17 cellular contexts compared by ENCODE assay signal in genomic region chr2:160054984-160055725, GRCh38. TPM values are rescaled to one million over a fixed set of nuclear protein-coding genes. Genes with fewer than 3 reads are reported as not detected.
A peak's percentile ranks its signal among the peaks of the same experiment; 100 is the strongest.
DNase-seq lines count a peak whose midpoint lies in the region; ATAC-seq and TF ChIP-seq lines count a peak whose summit lies in the region.
"Had no signal": no experiment of that assay in that cellular context is flagged by ENCODE, and none has a peak within 500 bp of the region (broad histone marks: within the 10 kb centered on the region; RNA-seq: fewer than 3 reads in every experiment).

No MANE protein-coding gene starts in this region.

- H3K4me3 ChIP-seq in H7 (ENCODE audit: insufficient read depth, low read depth, low read length) = no peak overlapping the region
- no peak overlapping the region for H3K4me3 ChIP-seq in cardiac fibroblast (replicated peaks in 1 of 2; ENCODE audit: low read depth in 2 of 2, low read length in 2 of 2)
- no peak overlapping the region for H3K4me3 ChIP-seq in foreskin fibroblast (ENCODE audit: low read depth in 1 of 2, low read length in 2 of 2)
- H3K4me3 ChIP-seq: gastrocnemius medialis, PC-9 had no signal

- H3K4me1 Mint-ChIP-seq in stimulated activated naive B cell treated with anti-CD40 and anti-IgM and Interleukin-4, amounts not matched to agents 10 μg/mL and 1 μg/mL and 100 μg/mL, for 72 hours = no peaks in the 10 kb centered on the region

- no peaks in the 10 kb centered on the region for H3K27me3 ChIP-seq in H7 (ENCODE audit: control insufficient read depth, insufficient read depth, low read length)
- H3K27me3 ChIP-seq: gastrocnemius medialis had no signal

- TF ChIP-seq CTCF in cardiac fibroblast (IDR thresholded peaks at IDR 0.05; ENCODE audit: low read depth, low read length) (no peak), foreskin fibroblast (IDR thresholded peaks at IDR 0.05; ENCODE audit: low read depth, low read length) (no peak)

- no peaks in the 10 kb centered on the region for H3K36me3 ChIP-seq in H7 (replicated peaks; ENCODE audit: control insufficient read depth, insufficient read depth, low read length)
- H3K36me3 ChIP-seq: gastrocnemius medialis had no signal

- no peaks in the 10 kb centered on the region for H3K36me3 Mint-ChIP-seq in stimulated activated naive B cell treated with anti-CD40 and anti-IgM and Interleukin-4, amounts not matched to agents 10 μg/mL and 1 μg/mL and 100 μg/mL, for 72 hours

- no peak overlapping the region for H3K4me3 Mint-ChIP-seq in stimulated activated naive B cell treated with anti-CD40 and anti-IgM and Interleukin-4, amounts not matched to agents 10 μg/mL and 1 μg/mL and 100 μg/mL, for 72 hours
- H3K4me3 Mint-ChIP-seq: stimulated activated naive CD8-positive, alpha-beta T cell treated with anti-CD3 and anti-CD28 coated beads, Interleukin-15, Interleukin-2, amounts not matched to agents 100 ng/mL and 50 ng/mL, for 24 hours had no signal

- no peaks in the 10 kb centered on the region for H3K9me3 Mint-ChIP-seq in stimulated activated naive B cell treated with anti-CD40 and anti-IgM and Interleukin-4, amounts not matched to agents 10 μg/mL and 1 μg/mL and 100 μg/mL, for 72 hours
- H3K9me3 Mint-ChIP-seq: stimulated activated naive CD8-positive, alpha-beta T cell treated with anti-CD3 and anti-CD28 coated beads, Interleukin-15, Interleukin-2, amounts not matched to agents 100 ng/mL and 50 ng/mL, for 24 hours had no signal

- no peak overlapping the region for H3K27ac Mint-ChIP-seq in stimulated activated naive B cell treated with anti-CD40 and anti-IgM and Interleukin-4, amounts not matched to agents 10 μg/mL and 1 μg/mL and 100 μg/mL, for 72 hours
- H3K27ac Mint-ChIP-seq: stimulated activated naive CD8-positive, alpha-beta T cell treated with anti-CD3 and anti-CD28 coated beads, Interleukin-15, Interleukin-2, amounts not matched to agents 100 ng/mL and 50 ng/mL, for 24 hours had no signal

- ATAC-seq in sciatic nerve (peak; percentile 77), HG02623 (IDR thresholded peaks at IDR 0.05; ENCODE audit: unreplicated experiment) (no peak), HG03196 (IDR thresholded peaks at IDR 0.05; ENCODE audit: unreplicated experiment) (no peak)
- ATAC-seq in stimulated activated naive B cell treated with anti-CD40 and anti-IgM and Interleukin-4, amounts not matched to agents 10 μg/mL and 1 μg/mL and 100 μg/mL, for 72 hours (replicated peaks) = no peak
- ATAC-seq: gastrocnemius medialis had no signal

- intact Hi-C loops in sciatic nerve (cut with DNase I) = no loop called here

- peak; percentile 61 for DNase-seq in H7
- peak; percentile 58 to 74 for DNase-seq in cardiac fibroblast (ENCODE audit: low read depth in 2 of 2)
- DNase-seq in foreskin fibroblast = peak; percentile 78 to 88
- DNase-seq in sciatic nerve (ENCODE audit: low spot score) = no peak
- no peak for DNase-seq in NCI-H526 (lab: John Stamatoyannopoulos, UW)
- no peak for DNase-seq in stimulated activated naive B cell treated with anti-CD40 and anti-IgM and Interleukin-4, amounts not matched to agents 10 μg/mL and 1 μg/mL and 100 μg/mL, for 72 hours
- DNase-seq: anterior cingulate cortex, C1 segment of cervical spinal cord, gastrocnemius medialis, NCI-H187, NCI-H510A treated with DMSO at 0.1 percent for 48 hours, PC-9, SW 1271 had no signal

- peaks cover 15 to 21% of the 10 kb centered on the region in 2 donors for H3K27me3 Mint-ChIP-seq in stimulated activated naive B cell treated with anti-CD40 and anti-IgM and Interleukin-4, amounts not matched to agents 10 μg/mL and 1 μg/mL and 100 μg/mL, for 72 hours

RNA-seq across cellular contexts. Expression of gene PLA2R1, which starts 7.3 kb away (rescaled TPM):
- 0.48 and 0.89 TPM in 2 replicates for total RNA-seq in H7 (2014; rRNA removed; shearing (Covaris generic))
- 31.6 TPM for total RNA-seq in sciatic nerve
- total RNA-seq: activated CD8-positive, alpha-beta memory T cell treated with anti-CD3 and anti-CD28 coated beads for 36 hours had no signal

Comparison
In these comparisons a context has a peak if more than half of its experiments do, and no peak if none do; other contexts are left out.
1. DNase-seq: peak in H7 (single experiment), cardiac fibroblast (2 of 2) and foreskin fibroblast (2 of 2); none in sciatic nerve (single experiment), NCI-H526 (0 of 2) and stimulated activated naive B cell treated with anti-CD40 and anti-IgM and Interleukin-4, amounts not matched to agents 10 μg/mL and 1 μg/mL and 100 μg/mL, for 72 hours (single experiment).
2. RNA of gene PLA2R1, which starts 7.3 kb away (total RNA-seq): 31.6 TPM in sciatic nerve (single experiment); 0.48 to 0.89 TPM in H7; every median in the first group is over 10 times any median in the second.